In the genomic region with DNA sequence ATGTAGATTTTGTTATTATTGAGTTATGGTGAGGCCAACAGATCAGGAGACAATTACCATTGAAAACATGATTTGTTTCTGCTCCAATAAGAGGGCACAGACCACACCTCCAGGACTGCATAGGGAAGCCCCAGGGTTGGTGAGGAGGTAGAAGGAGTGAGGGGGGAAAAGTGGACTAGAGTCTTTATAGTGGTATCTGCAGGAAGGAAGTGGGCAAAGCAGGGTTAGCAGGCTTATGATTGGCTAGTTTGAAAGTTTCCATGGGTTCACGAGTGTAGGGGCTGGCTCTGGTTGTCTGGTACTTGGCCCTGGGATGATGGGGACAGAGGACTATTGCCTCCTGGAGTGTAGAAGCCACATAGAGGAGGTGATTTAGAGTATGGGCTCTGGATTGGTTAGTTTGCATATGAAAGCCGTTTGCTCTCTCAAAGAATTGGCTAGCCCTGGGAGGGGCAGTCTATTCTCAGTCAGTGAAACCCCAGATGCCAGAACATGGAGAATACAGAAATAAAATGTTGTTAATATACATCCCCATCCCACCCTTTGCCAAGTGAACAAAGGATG, we compare ENCODE assay signal across 13 cellular contexts.
DNase-seq lines count a peak whose midpoint lies in the region; ATAC-seq and TF ChIP-seq lines count a peak whose summit lies in the region.
"Had no signal": no experiment of that assay in that cellular context is flagged by ENCODE, and none has a peak within 500 bp of the region (broad histone marks: within the 10 kb centered on the region; RNA-seq: fewer than 3 reads in every experiment).

No MANE protein-coding gene starts in this region.

- H3K4me1 ChIP-seq in DND-41 (ENCODE audit: insufficient read depth, low read length) (0 out of 2 replicates have a peak, but pooled peaks cover 4% of the 10 kb centered on the region), GM23338 (ENCODE audit: insufficient read depth) (peaks cover 5% of the 10 kb centered on the region)
- H3K4me1 ChIP-seq: A549 had no signal

- H3F3A ChIP-seq in GM23338 (replicated peaks; ENCODE audit: low read depth) = no peaks in the 10 kb centered on the region

- H3K27me3 ChIP-seq in DND-41 (ENCODE audit: insufficient read depth, low read length, poor library complexity) = peaks cover 4% of the 10 kb centered on the region
- H3K27me3 ChIP-seq in GM23338 (ENCODE audit: insufficient read depth) = no peaks in the 10 kb centered on the region

- no peaks in the 10 kb centered on the region for H3K36me3 ChIP-seq in DND-41 (ENCODE audit: insufficient read depth, low read length)
- H3K36me3 ChIP-seq in GM23338 (ENCODE audit: insufficient read depth) = no peaks in the 10 kb centered on the region

- H3K4me1 Mint-ChIP-seq in GM23338 = peaks cover 15% of the 10 kb centered on the region
- peaks cover 15% of the 10 kb centered on the region for H3K4me1 Mint-ChIP-seq in activated naive CD8-positive, alpha-beta T cell treated with anti-CD3 and anti-CD28 coated beads, Interleukin-2, amount 50 U/mL, for 24 hours

- no peaks in the 10 kb centered on the region for H3K9me3 ChIP-seq in DND-41 (ENCODE audit: insufficient read depth, low read length, severe bottlenecking)
- H3K9me3 ChIP-seq: A549 had no signal

- no peak overlapping the region for H3K9ac ChIP-seq in DND-41 (ENCODE audit: low read depth, low read length)

- peak; percentile 62 for ATAC-seq in DND-41 (ENCODE audit: insufficient read depth, low read depth)
- peak; percentile 91 for ATAC-seq in GM23338
- peak; percentile 52 for ATAC-seq in activated naive CD8-positive, alpha-beta T cell treated with anti-CD3 and anti-CD28 coated beads, Interleukin-2, amount 50 U/mL, for 24 hours
- ATAC-seq in stimulated activated naive CD8-positive, alpha-beta T cell treated with anti-CD3 and anti-CD28 coated beads, Interleukin-15, Interleukin-2, amounts not matched to agents 100 U/mL and 50 U/mL, for 24 hours = peak; percentile 36
- ATAC-seq in GM18867 (IDR thresholded peaks at IDR 0.05; ENCODE audit: unreplicated experiment) = no peak
- ATAC-seq: A549, GM12878, HCT116 had no signal

- H4K20me1 ChIP-seq in DND-41 (ENCODE audit: insufficient read depth, low read length) = no peaks in the 10 kb centered on the region; the same call in 1 of the 2 replicates
- H4K20me1 ChIP-seq in GM23338 (replicated peaks; ENCODE audit: insufficient read depth) = no peaks in the 10 kb centered on the region

- H3K4me2 ChIP-seq in DND-41 (ENCODE audit: insufficient read depth, low read length) = no peak overlapping the region
- no peak overlapping the region for H3K4me2 ChIP-seq in GM23338
- H3K4me2 ChIP-seq: A549 had no signal

- H3K27ac Mint-ChIP-seq in GM23338 = no peak overlapping the region
- no peak overlapping the region for H3K27ac Mint-ChIP-seq in activated naive CD8-positive, alpha-beta T cell treated with anti-CD3 and anti-CD28 coated beads, Interleukin-2, amount 50 U/mL, for 24 hours
- H3K27ac Mint-ChIP-seq: CD8-positive, alpha-beta memory T cell had no signal

- H3K27ac ChIP-seq in DND-41 (ENCODE audit: low read length) = no peak overlapping the region
- H3K27ac ChIP-seq in GM23338 (ENCODE audit: low read depth) = no peak overlapping the region
- H3K27ac ChIP-seq: A549 had no signal

- H3K4me3 ChIP-seq in DND-41 (ENCODE audit: low read depth in 1 of 2, low read length in 2 of 2) = no peak overlapping the region
- no peak overlapping the region for H3K4me3 ChIP-seq in GM23338
- H3K4me3 ChIP-seq: A549, GM12878 had no signal

- no peak for TF ChIP-seq CTCF in DND-41 (IDR thresholded peaks at IDR 0.05; ENCODE audit: borderline replicate concordance, extremely low read depth, low read length, poor library complexity, severe bottlenecking)
- no peak for TF ChIP-seq CTCF in GM23338 (conservative IDR thresholded peaks at IDR 0.05; ENCODE audit: low read depth in 2 of 2)

- no peaks in the 10 kb centered on the region for H3K27me3 Mint-ChIP-seq in GM23338 (ENCODE audit: insufficient read depth, low read depth, poor library complexity)
- no peaks in the 10 kb centered on the region for H3K27me3 Mint-ChIP-seq in activated naive CD8-positive, alpha-beta T cell treated with anti-CD3 and anti-CD28 coated beads, Interleukin-2, amount 50 U/mL, for 24 hours
- H3K27me3 Mint-ChIP-seq: CD8-positive, alpha-beta memory T cell had no signal

- H3K4me3 Mint-ChIP-seq in GM23338 = no peak overlapping the region
- no peak overlapping the region for H3K4me3 Mint-ChIP-seq in activated naive CD8-positive, alpha-beta T cell treated with anti-CD3 and anti-CD28 coated beads, Interleukin-2, amount 50 U/mL, for 24 hours
- H3K4me3 Mint-ChIP-seq: CD8-positive, alpha-beta memory T cell had no signal

- no peak for DNase-seq in DND-41
- peak; percentile 44 for DNase-seq in GM23338 (ENCODE audit: low spot score)
- DNase-seq in activated naive CD8-positive, alpha-beta T cell treated with anti-CD3 and anti-CD28 coated beads, Interleukin-2, amount 50 U/mL, for 24 hours = no peak
- DNase-seq in stimulated activated naive CD8-positive, alpha-beta T cell treated with anti-CD3 and anti-CD28 coated beads, Interleukin-15, Interleukin-2, amounts not matched to agents 100 U/mL and 50 U/mL, for 24 hours = no peak
- DNase-seq in NCI-H1694 (lab: John Stamatoyannopoulos, UW) = no peak
- no peak for DNase-seq in GM19240 (ENCODE audit: insufficient read length, low spot score)
- DNase-seq: CD8-positive, alpha-beta memory T cell; DMS53; KBM-7 had no signal

- no peak overlapping the region; the same call in 1 of the 2 replicates for H2AFZ ChIP-seq in DND-41 (ENCODE audit: low read depth, low read length)
- no peak overlapping the region for H2AFZ ChIP-seq in GM23338

- H3K9me3 Mint-ChIP-seq in GM23338 = peaks cover 4% of the 10 kb centered on the region; the same call in 2 of the 3 replicates
- H3K9me3 Mint-ChIP-seq in activated naive CD8-positive, alpha-beta T cell treated with anti-CD3 and anti-CD28 coated beads, Interleukin-2, amount 50 U/mL, for 24 hours = no peaks in the 10 kb centered on the region
- H3K9me3 Mint-ChIP-seq: CD8-positive, alpha-beta memory T cell had no signal

- peaks cover 3% of the 10 kb centered on the region; the same call in 1 of the 3 replicates for H3K36me3 Mint-ChIP-seq in GM23338 (ENCODE audit: low read depth)
- H3K36me3 Mint-ChIP-seq in activated naive CD8-positive, alpha-beta T cell treated with anti-CD3 and anti-CD28 coated beads, Interleukin-2, amount 50 U/mL, for 24 hours (ENCODE audit: low read depth) = no peaks in the 10 kb centered on the region

- H3K79me2 ChIP-seq in DND-41 (ENCODE audit: insufficient read depth, low read length) (no peaks in the 10 kb centered on the region), GM23338 (replicated peaks; ENCODE audit: insufficient read depth) (no peaks in the 10 kb centered on the region)

- peaks cover 8% of the 10 kb centered on the region; the same call in 1 of the 2 replicates for H3K9me2 ChIP-seq in GM23338 (ENCODE audit: insufficient read depth)

TF ChIP-seq in GM23338, 12 proteins besides CTCF, POLR2A, EP300 and RAD21 (continues in another document):
- TF ChIP-seq STAT1 (IDR thresholded peaks at IDR 0.05; ENCODE audit: unreplicated experiment) = no peak
